ENCODE assay signal across 1 cellular context in genomic region chr6:138509371-138509770, GRCh38.
TF ChIP-seq lines count a peak whose summit lies in the region.

No MANE protein-coding gene starts in this region.

TF ChIP-seq in GM23338, 12 proteins besides CTCF, POLR2A, EP300 and RAD21 (continued from another document):
- TF ChIP-seq ZNF462 (CRISPR knock-in tag; IDR thresholded peaks at IDR 0.05) = no peak
- TF ChIP-seq ZNF331 (CRISPR knock-in tag; IDR thresholded peaks at IDR 0.05; ENCODE audit: low read depth) = no peak
- TF ChIP-seq REST (IDR thresholded peaks at IDR 0.05; ENCODE audit: unreplicated experiment) = no peak
- TF ChIP-seq JUNB (IDR thresholded peaks at IDR 0.05; ENCODE audit: unreplicated experiment) = no peak
